Comparison of ENCODE assay signal across 8 cellular contexts in genomic region chr19:34639491-34640085, GRCh38. TPM values are rescaled to one million over a fixed set of nuclear protein-coding genes. Genes with fewer than 3 reads are reported as not detected.
DNase-seq lines count a peak whose midpoint lies in the region; ATAC-seq, FAIRE-seq and TF ChIP-seq lines count a peak whose summit lies in the region.

No MANE protein-coding gene starts in this region.

- peaks cover 11% of the 10 kb centered on the region for H3K36me3 Mint-ChIP-seq in activated CD4-positive, alpha-beta T cell treated with anti-CD3 and anti-CD28 coated beads for 36 hours (ENCODE audit: low read depth)
- H3K36me3 Mint-ChIP-seq in stimulated activated effector memory CD8-positive, alpha-beta T cell treated with anti-CD3 and anti-CD28 coated beads, Interleukin-12 subunit alpha, Interleukin-12 subunit beta, amount 100 ng/mL, for 72 hours, result no peaks in the 10 kb centered on the region

- peaks cover 11% of the 10 kb centered on the region for H3K9me3 Mint-ChIP-seq in activated CD4-positive, alpha-beta T cell treated with anti-CD3 and anti-CD28 coated beads for 36 hours (ENCODE audit: low read depth)
- peaks cover 6% of the 10 kb centered on the region for H3K9me3 Mint-ChIP-seq in stimulated activated effector memory CD8-positive, alpha-beta T cell treated with anti-CD3 and anti-CD28 coated beads, Interleukin-12 subunit alpha, Interleukin-12 subunit beta, amount 100 ng/mL, for 72 hours

- POLR2A ChIA-PET in activated CD4-positive, alpha-beta T cell treated with anti-CD3 and anti-CD28 coated beads for 36 hours (lab: Charles Lee), result no interaction called here

- TF ChIP-seq CTCF in omental fat pad (IDR thresholded peaks at IDR 0.05), result peak in 1 of 3 donors; percentile 31

- CTCF ChIA-PET in activated CD4-positive, alpha-beta T cell treated with anti-CD3 and anti-CD28 coated beads for 36 hours (lab: Charles Lee), result interaction anchor here (0.6 to 5.4 kb wide), 22 partner anchors 9 to 501 kb away, joined by 3 to 88 read pairs (median 3); no protein-coding TSS in a partner anchor

- H3K4me1 ChIP-seq in effector memory CD4-positive, alpha-beta T cell (ENCODE audit: control insufficient read depth, insufficient read depth, low read length, poor library complexity, severe bottlenecking), result no peaks in the 10 kb centered on the region

- no peaks in the 10 kb centered on the region for H3K36me3 ChIP-seq in effector memory CD4-positive, alpha-beta T cell (ENCODE audit: control insufficient read depth, insufficient read depth, low read length)

- DNase-seq in ACHN (peak; percentile 52), GM19239 (ENCODE audit: insufficient read length, low spot score) (no peak), NCI-H345 (lab: John Stamatoyannopoulos, UW) (peak; percentile 88), middle frontal gyrus (ENCODE audit: extremely low spot score, low spot score) (peak; percentile 38), omental fat pad (ENCODE audit: low spot score) (no peak)
- DNase-seq in activated CD4-positive, alpha-beta T cell treated with anti-CD3 and anti-CD28 coated beads for 36 hours, result peak; percentile 74
- DNase-seq in effector memory CD4-positive, alpha-beta T cell, result peak in 2 of 3 donors; percentile 34 to 56
- DNase-seq in stimulated activated effector memory CD8-positive, alpha-beta T cell treated with anti-CD3 and anti-CD28 coated beads, Interleukin-12 subunit alpha, Interleukin-12 subunit beta, amount 100 ng/mL, for 72 hours (ENCODE audit: low spot score in 2 of 2), result peak; percentile 46 to 64

- no peaks in the 10 kb centered on the region for H3K27me3 ChIP-seq in effector memory CD4-positive, alpha-beta T cell (replicated peaks; ENCODE audit: control insufficient read depth, insufficient read depth, low read length, poor library complexity, severe bottlenecking)

- H3K4me3 Mint-ChIP-seq in activated CD4-positive, alpha-beta T cell treated with anti-CD3 and anti-CD28 coated beads for 36 hours, result no peak overlapping the region
- no peak overlapping the region for H3K4me3 Mint-ChIP-seq in stimulated activated effector memory CD8-positive, alpha-beta T cell treated with anti-CD3 and anti-CD28 coated beads, Interleukin-12 subunit alpha, Interleukin-12 subunit beta, amount 100 ng/mL, for 72 hours

- peak; percentile 81 for FAIRE-seq in GM19239 (lab: Jason Lieb, UNC)

- H3K27me3 Mint-ChIP-seq in activated CD4-positive, alpha-beta T cell treated with anti-CD3 and anti-CD28 coated beads for 36 hours, result no peaks in the 10 kb centered on the region

- in situ Hi-C loops in ACHN (cut with HindIII; ENCODE audit: low pct_ligation_motif_present, low pct_unique_long_range_greater_than_20kb, low sequenced_read_pairs), result no loop called here

- peak; percentile 64 for ATAC-seq in activated CD4-positive, alpha-beta T cell treated with anti-CD3 and anti-CD28 coated beads for 36 hours
- ATAC-seq in stimulated activated effector memory CD8-positive, alpha-beta T cell treated with anti-CD3 and anti-CD28 coated beads, Interleukin-12 subunit alpha, Interleukin-12 subunit beta, amount 100 ng/mL, for 72 hours, result peak; percentile 63
- no peak for ATAC-seq in omental fat pad (ENCODE audit: low FRiP score)

- H3K27ac Mint-ChIP-seq in activated CD4-positive, alpha-beta T cell treated with anti-CD3 and anti-CD28 coated beads for 36 hours, result no peak overlapping the region
- no peak overlapping the region for H3K27ac Mint-ChIP-seq in stimulated activated effector memory CD8-positive, alpha-beta T cell treated with anti-CD3 and anti-CD28 coated beads, Interleukin-12 subunit alpha, Interleukin-12 subunit beta, amount 100 ng/mL, for 72 hours

- no peaks in the 10 kb centered on the region for H3K4me1 Mint-ChIP-seq in activated CD4-positive, alpha-beta T cell treated with anti-CD3 and anti-CD28 coated beads for 36 hours
- H3K4me1 Mint-ChIP-seq in stimulated activated effector memory CD8-positive, alpha-beta T cell treated with anti-CD3 and anti-CD28 coated beads, Interleukin-12 subunit alpha, Interleukin-12 subunit beta, amount 100 ng/mL, for 72 hours, result no peaks in the 10 kb centered on the region

- peaks cover 14% of the 10 kb centered on the region for H3K9me3 ChIP-seq in effector memory CD4-positive, alpha-beta T cell (ENCODE audit: control insufficient read depth, low read length)

- intact Hi-C loops in activated CD4-positive, alpha-beta T cell treated with anti-CD3 and anti-CD28 coated beads for 36 hours (cut with DNase I, micrococcal nuclease), result loop anchor here (1.0 kb wide), 2 partner anchors 24 to 73 kb away; no protein-coding TSS in a partner anchor

- no peak overlapping the region for H3K4me3 ChIP-seq in effector memory CD4-positive, alpha-beta T cell (ENCODE audit: insufficient read depth, low read depth, low read length, poor library complexity, severe bottlenecking)

- H3K27ac ChIP-seq in effector memory CD4-positive, alpha-beta T cell (ENCODE audit: insufficient read depth, low read length, poor library complexity, severe bottlenecking), result no peak overlapping the region

RNA-seq across cellular contexts. Expression of gene SCGB2B2, which starts 37.4 kb away (rescaled TPM):
- total RNA-seq in activated CD4-positive, alpha-beta T cell treated with anti-CD3 and anti-CD28 coated beads for 36 hours, result under 1 TPM; 0.37 to 0.41 TPM
- under 1 TPM in 3 of 4 donors, not detected in 1; 0.37 to 0.88 (median 0.48) TPM for total RNA-seq in omental fat pad

RNA-seq across cellular contexts. Expression of gene ZNF302, which starts 37.9 kb away (rescaled TPM):
- total RNA-seq in activated CD4-positive, alpha-beta T cell treated with anti-CD3 and anti-CD28 coated beads for 36 hours, result 10 to 100 TPM; 17.1 to 17.6 TPM
- 10 to 100 TPM; 11.8 to 40.8 (median 19.9) TPM for total RNA-seq in omental fat pad

Comparison
In these comparisons a context has a peak if more than half of its experiments do, and no peak if none do; other contexts are left out.
1. DNase-seq: peak in ACHN (single experiment), NCI-H345 (single experiment), activated CD4-positive, alpha-beta T cell treated with anti-CD3 and anti-CD28 coated beads for 36 hours (single experiment), effector memory CD4-positive, alpha-beta T cell (2 of 3), middle frontal gyrus (single experiment) and stimulated activated effector memory CD8-positive, alpha-beta T cell treated with anti-CD3 and anti-CD28 coated beads, Interleukin-12 subunit alpha, Interleukin-12 subunit beta, amount 100 ng/mL, for 72 hours (2 of 2); none in GM19239 (single experiment) and omental fat pad (single experiment).